14 cellular contexts compared by ENCODE assay signal in the genomic region with DNA sequence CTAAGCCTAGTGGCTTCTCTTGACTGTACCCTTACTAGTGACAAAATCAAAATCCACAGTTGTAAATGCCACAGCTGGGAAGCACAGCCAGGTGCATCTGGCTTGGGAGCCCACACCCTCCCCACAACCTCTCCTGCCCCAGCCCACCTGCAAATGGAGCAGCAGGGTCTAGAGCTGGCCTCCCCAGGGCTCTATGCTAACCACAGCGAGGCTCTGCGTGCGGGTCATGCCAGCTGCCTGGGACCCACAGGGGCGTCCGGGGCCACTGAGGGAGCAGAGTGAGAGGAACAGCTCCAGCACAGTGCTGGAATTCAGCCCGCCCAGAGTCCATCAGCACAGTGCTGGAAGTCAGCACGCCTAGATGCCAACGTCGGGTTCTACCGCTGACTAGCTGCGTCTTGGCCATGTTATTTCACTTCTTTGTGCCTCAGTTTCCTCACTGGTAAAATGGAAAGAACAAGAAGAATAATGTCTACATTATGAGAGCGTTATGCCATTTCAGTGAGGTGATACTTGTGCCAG.
DNase-seq lines count a peak whose midpoint lies in the region; ATAC-seq and TF ChIP-seq lines count a peak whose summit lies in the region.
"Had no signal": no experiment of that assay in that cellular context is flagged by ENCODE, and none has a peak within 500 bp of the region (broad histone marks: within the 10 kb centered on the region; RNA-seq: fewer than 3 reads in every experiment).

No MANE protein-coding gene starts in this region.

- TF ChIP-seq CTCF in body of pancreas (IDR thresholded peaks at IDR 0.05) = no peak

- TF ChIP-seq POLR2A in body of pancreas (IDR thresholded peaks at IDR 0.05) = no peak

- peak overlapping the region; percentile 82 for H3K27ac ChIP-seq in BLaER1
- no peak overlapping the region for H3K27ac ChIP-seq in HUES6 (ENCODE audit: low read depth, low read length)
- H3K27ac ChIP-seq in body of pancreas = peak overlapping the region in 3 of 4 donors; percentile 76 to 84 (median 76)
- peak overlapping the region; percentile 71 to 78 for H3K27ac ChIP-seq in mucosa of rectum (ENCODE audit: low read depth in 2 of 2, low read length in 2 of 2)

- intact Hi-C loops in body of pancreas (cut with DNase I) = no loop called here

- H3K9me3 ChIP-seq in BLaER1 (no peaks in the 10 kb centered on the region), HUES6 (ENCODE audit: control insufficient read depth, insufficient read depth, low read depth, low read length) (no peaks in the 10 kb centered on the region), body of pancreas (no peaks in the 10 kb centered on the region), mucosa of rectum (ENCODE audit: control insufficient read depth in 2 of 2, low read length in 2 of 2) (no peaks in the 10 kb centered on the region)
- H3K9me3 ChIP-seq: adrenal gland had no signal

- no peaks in the 10 kb centered on the region for H4K20me1 ChIP-seq in BLaER1

- H3K36me3 ChIP-seq in BLaER1 (no peaks in the 10 kb centered on the region), HUES6 (ENCODE audit: control insufficient read depth, insufficient read depth, low read length) (no peaks in the 10 kb centered on the region), body of pancreas (replicated peaks in 1 of 2; ENCODE audit: insufficient read depth in 1 of 2, low read depth in 2 of 2) (no peaks in the 10 kb centered on the region), mucosa of rectum (ENCODE audit: control insufficient read depth in 2 of 2, insufficient read depth in 2 of 2, low read length in 2 of 2) (no peaks in the 10 kb centered on the region)
- H3K36me3 ChIP-seq: adrenal gland had no signal

- DNase-seq in body of pancreas (no peak), H4 (ENCODE audit: low spot score) (no peak), NCI-H187 (lab: John Stamatoyannopoulos, UW) (no peak), NCI-H226 (no peak)
- DNase-seq in stimulated activated CD4-positive, alpha-beta T cell treated with anti-CD3 and anti-CD28 coated beads, Interleukin-4, amount 100 ng/mL, for 4 hours = no peak
- DNase-seq: effector CD4-positive, alpha-beta T cell; NCI-H1436; right cardiac atrium; stimulated activated CD4-positive, alpha-beta T cell treated with anti-CD3 and anti-CD28 coated beads, Interleukin-1b, Interleukin-23, amount 100 ng/mL, for 48 hours; substantia nigra had no signal

- 96 to 98% methylated on average over 7 to 12 of the region's 12 CpGs for WGBS in body of pancreas, 2 donors

- H3K9ac ChIP-seq in BLaER1 = peak overlapping the region; percentile 75
- peak overlapping the region; percentile 45 for H3K9ac ChIP-seq in HUES6 (ENCODE audit: low read length)
- no peak overlapping the region for H3K9ac ChIP-seq in mucosa of rectum (ENCODE audit: low read depth in 1 of 2, low read length in 2 of 2)

- no peak for ATAC-seq in body of pancreas
- ATAC-seq: right cardiac atrium had no signal

- H3K4me1 ChIP-seq in BLaER1 (peaks cover 91% of the 10 kb centered on the region), HUES6 (ENCODE audit: control insufficient read depth, insufficient read depth, low read length) (peaks cover 36% of the 10 kb centered on the region), body of pancreas (peaks cover 33% of the 10 kb centered on the region), mucosa of rectum (ENCODE audit: control insufficient read depth in 2 of 2, insufficient read depth in 2 of 2, low read length in 2 of 2) (peaks cover 19 to 33% of the 10 kb centered on the region in 2 donors)

- H3K27me3 ChIP-seq in BLaER1 (no peaks in the 10 kb centered on the region), HUES6 (ENCODE audit: control insufficient read depth, insufficient read depth, low read length) (no peaks in the 10 kb centered on the region), body of pancreas (no peaks in the 10 kb centered on the region), mucosa of rectum (ENCODE audit: control insufficient read depth in 2 of 2, insufficient read depth in 2 of 2, low read length in 2 of 2) (no peaks in the 10 kb centered on the region)
- H3K27me3 ChIP-seq: adrenal gland had no signal

- H3K4me3 ChIP-seq in BLaER1 (peak overlapping the region; percentile 59), HUES6 (ENCODE audit: low read depth, low read length) (no peak overlapping the region), body of pancreas (no peak overlapping the region), mucosa of rectum (ENCODE audit: low read length in 2 of 2) (no peak overlapping the region)
- H3K4me3 ChIP-seq: adrenal gland had no signal

- H3K4me2 ChIP-seq in BLaER1 = peak overlapping the region; percentile 97

Comparison
In these comparisons a context has a peak if more than half of its experiments do, and no peak if none do; other contexts are left out.
1. H3K9ac ChIP-seq: peak in BLaER1 (single experiment) and HUES6 (single experiment); none in mucosa of rectum (0 of 2).